Comparison of ENCODE assay signal across 9 cellular contexts in genomic region chr2:161165266-161165665, GRCh38. TPM values are rescaled to one million over a fixed set of nuclear protein-coding genes. Genes with fewer than 3 reads are reported as not detected.
DNase-seq lines count a peak whose midpoint lies in the region; ATAC-seq and TF ChIP-seq lines count a peak whose summit lies in the region.
"Had no signal": no experiment of that assay in that cellular context is flagged by ENCODE, and none has a peak within 500 bp of the region (broad histone marks: within the 10 kb centered on the region; RNA-seq: fewer than 3 reads in every experiment).

No MANE protein-coding gene starts in this region.

- H3K27ac ChIP-seq in OCI-LY3 (ENCODE audit: low read length) = peak overlapping the region; percentile 94
- H3K27ac ChIP-seq: pancreas had no signal

- H3K4me2 ChIP-seq in OCI-LY3 (ENCODE audit: low read length) = peak overlapping the region; percentile 78

- H3K27me3 ChIP-seq in OCI-LY3 (ENCODE audit: low read depth, low read length) = no peaks in the 10 kb centered on the region
- H3K27me3 ChIP-seq: pancreas had no signal

- peaks cover 97% of the 10 kb centered on the region for H3K79me2 ChIP-seq in OCI-LY3 (ENCODE audit: low read length)

- DNase-seq in EL = peak; percentile 77
- DNase-seq in choroid plexus epithelial cell (ENCODE audit: low read depth) = peak; percentile 75
- DNase-seq in renal cortical epithelial cell (ENCODE audit: low read depth) = peak; percentile 59
- no peak for DNase-seq in NCI-H1417 treated with DMSO at 0.1 percent for 48 hours (lab: John Stamatoyannopoulos, UW)
- DNase-seq: activated T-cell treated with anti-CD3 and anti-CD28 coated beads, Interleukin-2, amount 50 U/mL, for 1 hour; pancreas had no signal

- ATAC-seq in HG02623 (IDR thresholded peaks at IDR 0.05; ENCODE audit: unreplicated experiment) = no peak
- ATAC-seq in GM21360 (IDR thresholded peaks at IDR 0.05; ENCODE audit: unreplicated experiment) = no peak
- ATAC-seq: pancreas had no signal

- H2AFZ ChIP-seq in OCI-LY3 (ENCODE audit: low read depth, low read length) = no peak overlapping the region

- peaks cover 44% of the 10 kb centered on the region for H3K36me3 ChIP-seq in OCI-LY3 (replicated peaks; ENCODE audit: low read depth, low read length)

- peaks cover 5% of the 10 kb centered on the region; the same call in 1 of the 2 replicates for H3K9me3 ChIP-seq in OCI-LY3 (ENCODE audit: insufficient read depth, low read length)
- H3K9me3 ChIP-seq: pancreas had no signal

- H4K20me1 ChIP-seq in OCI-LY3 (ENCODE audit: insufficient read depth, low read length) = peaks cover 41% of the 10 kb centered on the region

- peaks cover 89% of the 10 kb centered on the region for H3K4me1 ChIP-seq in OCI-LY3 (ENCODE audit: low read length)

- TF ChIP-seq CTCF in OCI-LY3 (IDR thresholded peaks at IDR 0.05; ENCODE audit: low read depth, low read length) = no peak
- no peak for TF ChIP-seq CTCF in choroid plexus epithelial cell (conservative IDR thresholded peaks at IDR 0.05; ENCODE audit: low read depth, low read length)

- H3K9ac ChIP-seq in OCI-LY3 (ENCODE audit: low read length) = peak overlapping the region; percentile 63

- H3K4me3 ChIP-seq in OCI-LY3 (ENCODE audit: low read length) (peak overlapping the region; percentile 63), choroid plexus epithelial cell (ENCODE audit: low read depth, low read length) (no peak overlapping the region)
- H3K4me3 ChIP-seq: pancreas had no signal

RNA-seq across cellular contexts. Expression of gene TANK, which starts 5.0 kb away (rescaled TPM):
- total RNA-seq in renal cortical epithelial cell = 98.2 and 123 TPM in 2 replicates
